In genomic region chr17:40516581-40517285, GRCh38 we compare ENCODE assay signal across 1 cellular context.
TF ChIP-seq lines count a peak whose summit lies in the region.

No MANE protein-coding gene starts in this region.

TF ChIP-seq in GM23338, 12 proteins besides CTCF, POLR2A, EP300 and RAD21 (continued from another document):
- TF ChIP-seq ZNF114 (CRISPR knock-in tag; IDR thresholded peaks at IDR 0.05) (no peak), ZNF331 (CRISPR knock-in tag; IDR thresholded peaks at IDR 0.05; ENCODE audit: low read depth) (no peak), CREB1 (CRISPR knock-in tag; IDR thresholded peaks at IDR 0.05; ENCODE audit: low read depth) (no peak), REST (IDR thresholded peaks at IDR 0.05; ENCODE audit: unreplicated experiment) (no peak), ETS1 (IDR thresholded peaks at IDR 0.05) (no peak), EZH2phosphoT487 (IDR thresholded peaks at IDR 0.05; ENCODE audit: unreplicated experiment) (no peak)
